Comparison of ENCODE assay signal across 29 cellular contexts in genomic region chr2:5970347-5970746, GRCh38.
DNase-seq lines count a peak whose midpoint lies in the region; ATAC-seq and TF ChIP-seq lines count a peak whose summit lies in the region.
"Had no signal": no experiment of that assay in that cellular context is flagged by ENCODE, and none has a peak within 500 bp of the region (broad histone marks: within the 10 kb centered on the region; RNA-seq: fewer than 3 reads in every experiment).

No MANE protein-coding gene starts in this region.

- H3K27ac ChIP-seq in neural progenitor cell (no peak overlapping the region), OCI-LY7 (ENCODE audit: low read depth, low read length, poor library complexity, severe bottlenecking) (no peak overlapping the region)
- H3K27ac ChIP-seq: 22Rv1; A549; BLaER1; BLaER1 treated with 17β-estradiol and CSF1 and Interleukin-3, amounts not matched to agents 10 nM and 100 nM; C4-2B had no signal

- no peaks in the 10 kb centered on the region for H3K79me2 ChIP-seq in neural progenitor cell (ENCODE audit: low read depth)
- no peaks in the 10 kb centered on the region for H3K79me2 ChIP-seq in OCI-LY7 (ENCODE audit: insufficient read depth, low read depth, low read length)

- H4K20me1 ChIP-seq in neural progenitor cell (ENCODE audit: low read depth), result no peaks in the 10 kb centered on the region
- no peaks in the 10 kb centered on the region for H4K20me1 ChIP-seq in OCI-LY7 (ENCODE audit: insufficient read depth, low read length)
- H4K20me1 ChIP-seq: BLaER1; BLaER1 treated with 17β-estradiol and CSF1 and Interleukin-3, amounts not matched to agents 10 nM and 100 nM had no signal

- no TSS peak for BruUV-seq in OCI-LY7 (replicated peaks; lab: Mats Ljungman, UMichigan)

- no peaks in the 10 kb centered on the region for H3K4me1 Mint-ChIP-seq in WTC11
- H3K4me1 Mint-ChIP-seq in neural progenitor cell, result peaks cover 42% of the 10 kb centered on the region
- no peaks in the 10 kb centered on the region for H3K4me1 Mint-ChIP-seq in activated T-cell treated with anti-CD3 and anti-CD28 coated beads, Interleukin-2, amount 50 U/mL, for 24 hours (ENCODE audit: low read depth)
- H3K4me1 Mint-ChIP-seq: B cell; CD14-positive monocyte; CD4-positive, alpha-beta memory T cell; CD4-positive, CD25-positive, alpha-beta regulatory T cell; CD8-positive, alpha-beta memory T cell had no signal

- H3K4me2 ChIP-seq in neural progenitor cell (no peak overlapping the region), OCI-LY7 (ENCODE audit: low read length) (no peak overlapping the region)
- H3K4me2 ChIP-seq: A549; BLaER1; BLaER1 treated with 17β-estradiol and CSF1 and Interleukin-3, amounts not matched to agents 10 nM and 100 nM had no signal

- no peak for ATAC-seq in WTC11
- ATAC-seq: A549; CD8-positive, alpha-beta T cell had no signal

- H3K36me3 ChIP-seq in neural progenitor cell (no peaks in the 10 kb centered on the region), OCI-LY7 (ENCODE audit: insufficient read depth, low read length) (no peaks in the 10 kb centered on the region)
- H3K36me3 ChIP-seq: BE2C; BLaER1; BLaER1 treated with 17β-estradiol and CSF1 and Interleukin-3, amounts not matched to agents 10 nM and 100 nM had no signal

- TF ChIP-seq CTCF in WTC11 (IDR thresholded peaks at IDR 0.05) (no peak), neural progenitor cell (IDR thresholded peaks at IDR 0.05) (no peak), OCI-LY7 (conservative IDR thresholded peaks at IDR 0.05; ENCODE audit: low read length) (no peak)

- no peaks in the 10 kb centered on the region for H3K27me3 ChIP-seq in neural progenitor cell
- H3K27me3 ChIP-seq: BE2C; BLaER1; BLaER1 treated with 17β-estradiol and CSF1 and Interleukin-3, amounts not matched to agents 10 nM and 100 nM had no signal

- POLR2A ChIA-PET in WTC11 (lab: Charles Lee), result no interaction called here
- POLR2A ChIA-PET in OCI-LY7 (lab: Charles Lee), result interaction anchor here (0.9 kb wide), 1 partner anchor 38 kb away, joined by 3 read pairs; no protein-coding TSS in a partner anchor

- no peak overlapping the region for H3K27ac Mint-ChIP-seq in WTC11
- peak overlapping the region; percentile 22 for H3K27ac Mint-ChIP-seq in neural progenitor cell
- no peak overlapping the region for H3K27ac Mint-ChIP-seq in activated T-cell treated with anti-CD3 and anti-CD28 coated beads, Interleukin-2, amount 50 U/mL, for 24 hours
- H3K27ac Mint-ChIP-seq: B cell; CD14-positive monocyte; CD4-positive, alpha-beta memory T cell; CD4-positive, alpha-beta T cell; CD4-positive, CD25-positive, alpha-beta regulatory T cell; CD8-positive, alpha-beta memory T cell; CD8-positive, alpha-beta T cell had no signal

- H3K4me3 ChIP-seq in neural progenitor cell (no peak overlapping the region), OCI-LY7 (ENCODE audit: low read depth, low read length, poor library complexity, severe bottlenecking) (no peak overlapping the region)
- H3K4me3 ChIP-seq: A549; BLaER1; BLaER1 treated with 17β-estradiol and CSF1 and Interleukin-3, amounts not matched to agents 10 nM and 100 nM had no signal

- H3K9me2 ChIP-seq in OCI-LY7 (ENCODE audit: insufficient read depth, low read length), result no peaks in the 10 kb centered on the region

- peaks cover 12% of the 10 kb centered on the region for H3F3A ChIP-seq in neural progenitor cell (ENCODE audit: low read depth)

- H2AFZ ChIP-seq in neural progenitor cell (replicated peaks), result no peak overlapping the region
- no peak overlapping the region for H2AFZ ChIP-seq in OCI-LY7 (ENCODE audit: low read length)

- H3K9me3 ChIP-seq in neural progenitor cell (ENCODE audit: low read depth) (no peaks in the 10 kb centered on the region), OCI-LY7 (ENCODE audit: low read length) (no peaks in the 10 kb centered on the region)
- H3K9me3 ChIP-seq: BE2C, Caco-2 had no signal

- H3K9ac ChIP-seq in neural progenitor cell, result no peak overlapping the region
- H3K9ac ChIP-seq: BLaER1; BLaER1 treated with 17β-estradiol and CSF1 and Interleukin-3, amounts not matched to agents 10 nM and 100 nM had no signal

- H3K27me3 Mint-ChIP-seq in WTC11 (ENCODE audit: low read depth) (peaks cover 13% of the 10 kb centered on the region), neural progenitor cell (ENCODE audit: insufficient read depth, low read depth) (peaks cover 2% of the 10 kb centered on the region)
- no peaks in the 10 kb centered on the region for H3K27me3 Mint-ChIP-seq in activated T-cell treated with anti-CD3 and anti-CD28 coated beads, Interleukin-2, amount 50 U/mL, for 24 hours
- H3K27me3 Mint-ChIP-seq: B cell; CD4-positive, alpha-beta memory T cell; CD4-positive, alpha-beta T cell; CD4-positive, CD25-positive, alpha-beta regulatory T cell; CD8-positive, alpha-beta memory T cell had no signal

- DNase-seq in WTC11 (ENCODE audit: low spot score) (no peak), ecto neural progenitor cell (ENCODE audit: low spot score) (peak; percentile 0), neural progenitor cell (ENCODE audit: low spot score) (no peak), OCI-LY7 (ENCODE audit: low spot score) (no peak)
- no peak for DNase-seq in activated T-cell treated with anti-CD3 and anti-CD28 coated beads, Interleukin-2, amount 50 U/mL, for 24 hours
- DNase-seq in activated CD8-positive, alpha-beta memory T cell treated with anti-CD3 and anti-CD28 coated beads, Interleukin-2, amount 50 U/mL, for 4 hours, result no peak
- DNase-seq: 8988T; ACHN; AML-193; BE2C; C1 segment of cervical spinal cord; Caco-2; Calu3; CD4-positive, alpha-beta memory T cell; CD4-positive, alpha-beta T cell; CD4-positive, CD25-positive, alpha-beta regulatory T cell; CD8-positive, alpha-beta memory T cell; CD8-positive, alpha-beta T cell; DMS79; DMS79 treated with DMSO at 0.1 percent for 48 hours; DND-41; EL had no signal

- H3K9me3 Mint-ChIP-seq in WTC11, result peaks cover 82% of the 10 kb centered on the region
- peaks cover 10% of the 10 kb centered on the region for H3K9me3 Mint-ChIP-seq in neural progenitor cell
- peaks cover 4% of the 10 kb centered on the region for H3K9me3 Mint-ChIP-seq in activated T-cell treated with anti-CD3 and anti-CD28 coated beads, Interleukin-2, amount 50 U/mL, for 24 hours
- H3K9me3 Mint-ChIP-seq: CD8-positive, alpha-beta T cell had no signal

- H3K4me1 ChIP-seq in neural progenitor cell (peaks cover 22% of the 10 kb centered on the region), OCI-LY7 (ENCODE audit: insufficient read depth, low read length, poor library complexity, severe bottlenecking) (no peaks in the 10 kb centered on the region)
- H3K4me1 ChIP-seq: A549, BE2C, Caco-2 had no signal

- intact Hi-C loops in OCI-LY7 (cut with micrococcal nuclease; ENCODE audit: unreplicated experiment), result no loop called here

- H3K4me3 Mint-ChIP-seq in WTC11 (no peak overlapping the region), neural progenitor cell (no peak overlapping the region)
- no peak overlapping the region for H3K4me3 Mint-ChIP-seq in activated T-cell treated with anti-CD3 and anti-CD28 coated beads, Interleukin-2, amount 50 U/mL, for 24 hours
- H3K4me3 Mint-ChIP-seq: B cell; CD14-positive monocyte; CD4-positive, alpha-beta memory T cell; CD4-positive, alpha-beta T cell; CD4-positive, CD25-positive, alpha-beta regulatory T cell; CD8-positive, alpha-beta memory T cell; CD8-positive, alpha-beta T cell had no signal

- H3K36me3 Mint-ChIP-seq in WTC11 (peaks cover 69% of the 10 kb centered on the region), neural progenitor cell (peaks cover 3% of the 10 kb centered on the region)
- H3K36me3 Mint-ChIP-seq in activated T-cell treated with anti-CD3 and anti-CD28 coated beads, Interleukin-2, amount 50 U/mL, for 24 hours (ENCODE audit: low read depth), result no peaks in the 10 kb centered on the region
- H3K36me3 Mint-ChIP-seq: CD14-positive monocyte; CD4-positive, alpha-beta memory T cell; CD4-positive, CD25-positive, alpha-beta regulatory T cell; CD8-positive, alpha-beta T cell had no signal

- CTCF ChIA-PET in WTC11 (lab: Charles Lee) (no interaction called here), OCI-LY7 (lab: Charles Lee; ENCODE audit: unreplicated experiment) (no interaction called here)

TF ChIP-seq in WTC11, 78 proteins besides CTCF, POLR2A, EP300 and RAD21:
- TF ChIP-seq ZNF416 (CRISPR knock-in tag; IDR thresholded peaks at IDR 0.05) (no peak), HMGA2 (CRISPR knock-in tag; IDR thresholded peaks at IDR 0.05) (peak; percentile 95)
- TF ChIP-seq, protein P1, sequence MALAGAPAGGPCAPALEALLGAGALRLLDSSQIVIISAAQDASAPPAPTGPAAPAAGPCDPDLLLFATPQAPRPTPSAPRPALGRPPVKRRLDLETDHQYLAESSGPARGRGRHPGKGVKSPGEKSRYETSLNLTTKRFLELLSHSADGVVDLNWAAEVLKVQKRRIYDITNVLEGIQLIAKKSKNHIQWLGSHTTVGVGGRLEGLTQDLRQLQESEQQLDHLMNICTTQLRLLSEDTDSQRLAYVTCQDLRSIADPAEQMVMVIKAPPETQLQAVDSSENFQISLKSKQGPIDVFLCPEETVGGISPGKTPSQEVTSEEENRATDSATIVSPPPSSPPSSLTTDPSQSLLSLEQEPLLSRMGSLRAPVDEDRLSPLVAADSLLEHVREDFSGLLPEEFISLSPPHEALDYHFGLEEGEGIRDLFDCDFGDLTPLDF (CRISPR knock-in tag; IDR thresholded peaks at IDR 0.05), result no peak
